Comparison of ENCODE assay signal across 1 cellular context in genomic region chr7:18087031-18087686, GRCh38.
TF ChIP-seq lines count a peak whose summit lies in the region.

No MANE protein-coding gene starts in this region.

TF ChIP-seq in neural cell, 6 proteins besides CTCF, POLR2A, EP300 and RAD21 (continued from another document):
- TF ChIP-seq POLR2AphosphoS5 (IDR thresholded peaks at IDR 0.05): no peak
TF ChIP-seq in neural cell: peak in this region for 2.
